ENCODE assay signal across 1 cellular context in genomic region chrX:108304210-108304609, GRCh38.
TF ChIP-seq lines count a peak whose summit lies in the region.

No MANE protein-coding gene starts in this region.

TF ChIP-seq in WTC11, 78 proteins besides CTCF, POLR2A, EP300 and RAD21 (continued from another document):
- TF ChIP-seq ZNF512 (CRISPR knock-in tag; IDR thresholded peaks at IDR 0.05; ENCODE audit: borderline replicate concordance), result no peak
